ENCODE assay signal across 1 cellular context in the genomic region with DNA sequence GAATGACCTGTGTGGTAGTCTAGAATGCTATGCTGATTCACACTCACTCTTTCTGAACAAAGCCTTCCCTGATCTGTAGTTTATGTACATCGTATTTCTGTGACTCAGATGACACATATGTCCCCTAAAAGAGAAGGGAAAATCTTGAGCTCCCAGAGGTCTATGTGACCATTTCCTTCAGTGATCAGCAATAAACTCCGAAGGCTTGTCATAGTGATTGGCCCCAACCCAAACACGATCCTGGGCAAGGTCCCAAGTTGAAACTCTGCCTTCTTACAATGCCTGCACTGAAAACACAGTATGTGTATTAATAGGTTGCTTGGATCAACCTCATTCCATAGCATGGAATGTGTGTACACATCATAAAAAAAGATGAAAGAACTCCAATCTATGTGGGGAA.
TF ChIP-seq lines count a peak whose summit lies in the region.

No MANE protein-coding gene starts in this region.

TF ChIP-seq in H1, 55 proteins besides CTCF, POLR2A, EP300 and RAD21 (continued from another document):
- no peak for TF ChIP-seq SIN3A (conservative IDR thresholded peaks at IDR 0.05 in 1 of 2, IDR thresholded peaks at IDR 0.05 in 1 of 2; ENCODE audit: low read depth in 1 of 2, low read length in 2 of 2)
- no peak for TF ChIP-seq SP4 (IDR thresholded peaks at IDR 0.05; ENCODE audit: low read length)
- TF ChIP-seq NRF1 (IDR thresholded peaks at IDR 0.05; ENCODE audit: low read depth, low read length), result no peak
- no peak for TF ChIP-seq SP1 (IDR thresholded peaks at IDR 0.05; ENCODE audit: low read depth, low read length)
- TF ChIP-seq SIRT6 (IDR thresholded peaks at IDR 0.05; ENCODE audit: low read length), result no peak
- no peak for TF ChIP-seq NANOG (IDR thresholded peaks at IDR 0.05; ENCODE audit: insufficient read depth, low read depth, low read length, poor library complexity, severe bottlenecking)
- TF ChIP-seq JUN (IDR thresholded peaks at IDR 0.05; ENCODE audit: low read depth, low read length), result no peak
- no peak for TF ChIP-seq SIX5 (IDR thresholded peaks at IDR 0.05; ENCODE audit: low read depth, low read length)
- TF ChIP-seq KDM5A (IDR thresholded peaks at IDR 0.05; ENCODE audit: low read length), result no peak
- no peak for TF ChIP-seq CTBP2 (IDR thresholded peaks at IDR 0.05; ENCODE audit: borderline replicate concordance, insufficient read depth, insufficient read length, low read length)
- no peak for TF ChIP-seq KDM4A (IDR thresholded peaks at IDR 0.05; ENCODE audit: low read depth, low read length, severe bottlenecking)
TF ChIP-seq in H1: peak in this region for 0.
